ENCODE assay signal across 8 cellular contexts in the genomic region with DNA sequence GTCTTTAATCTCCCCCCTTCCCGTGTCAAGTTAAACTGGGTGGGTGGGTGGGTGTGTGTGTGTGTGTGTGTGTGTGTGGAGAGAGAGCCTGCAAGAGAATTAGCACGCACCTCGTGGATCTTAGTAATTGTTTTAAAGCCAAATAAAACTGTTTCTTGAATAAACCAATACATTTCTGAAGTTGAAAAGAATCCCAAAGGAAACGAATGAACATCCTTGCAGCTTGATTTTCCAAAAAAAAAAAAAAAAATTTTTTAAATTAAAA. TPM values are rescaled to one million over a fixed set of nuclear protein-coding genes. Genes with fewer than 3 reads are reported as not detected.
DNase-seq lines count a peak whose midpoint lies in the region; ATAC-seq and TF ChIP-seq lines count a peak whose summit lies in the region.

No MANE protein-coding gene starts in this region.

- ATAC-seq in GM18868 (IDR thresholded peaks at IDR 0.05; ENCODE audit: unreplicated experiment) = no peak

- no peaks in the 10 kb centered on the region for H3K27me3 ChIP-seq in esophagus squamous epithelium

- intact Hi-C loops in esophagus squamous epithelium (cut with DNase I) = loop anchor here (5.0 kb wide), 1 partner anchor 34 kb away; the partner anchor contains the start of gene TBCC

- peak overlapping the region; percentile 99 to 100 (median 99) for H3K27ac ChIP-seq in esophagus squamous epithelium

- H3K4me1 ChIP-seq in esophagus squamous epithelium = peaks cover 0 to 71% (median 11%) of the 10 kb centered on the region in 3 donors

- no peak for TF ChIP-seq POLR2A in esophagus squamous epithelium (IDR thresholded peaks at IDR 0.05)

- H3K4me3 ChIP-seq in esophagus squamous epithelium (peak overlapping the region; percentile 78 to 94 (median 88)), skeletal muscle cell (ENCODE audit: low read depth, low read length) (peak overlapping the region; percentile 80)

- H3K9me3 ChIP-seq in esophagus squamous epithelium = no peaks in the 10 kb centered on the region

- 0% methylated on average over 4 of the region's 4 CpGs for WGBS in esophagus squamous epithelium, 2 donors

- H3K36me3 ChIP-seq in esophagus squamous epithelium = no peaks in the 10 kb centered on the region

- DNase-seq in NCI-H1417 (lab: John Stamatoyannopoulos, UW) (peak in 2 of 3 experiments; percentile 41 to 79), NCI-H1417 treated with DMSO at 0.1 percent for 48 hours (lab: John Stamatoyannopoulos, UW) (no peak), RPMI7951 (ENCODE audit: low read depth) (peak; percentile 30), esophagus squamous epithelium (lab: John Stamatoyannopoulos, UW) (no peak), skeletal muscle cell (ENCODE audit: low read depth) (no peak), pons (ENCODE audit: low spot score) (no peak)
- no peak for DNase-seq in activated CD8-positive, alpha-beta memory T cell treated with anti-CD3 and anti-CD28 coated beads, Interleukin-2, amount 50 U/mL, for 48 hours

- TF ChIP-seq CTCF in esophagus squamous epithelium (IDR thresholded peaks at IDR 0.05) = no peak

RNA-seq across cellular contexts. Expression of gene BICRAL, which starts 0.4 kb away (rescaled TPM):
- 4.2 and 4.4 TPM in 2 replicates for total RNA-seq in RPMI7951 (2014; rRNA removed; shearing (Covaris generic))
- 10 to 100 TPM in 2 of 4 donors, 1 to 10 TPM in 2; 5.8 to 13.9 (median 8.9) TPM for total RNA-seq in esophagus squamous epithelium

RNA-seq across cellular contexts. Expression of gene TBCC, which starts 35.6 kb away (rescaled TPM):
- total RNA-seq in RPMI7951 (2014; rRNA removed; shearing (Covaris generic)) = 47.8 and 63.7 TPM in 2 replicates
- 10 to 100 TPM; 16.2 to 32.9 (median 24.8) TPM for total RNA-seq in esophagus squamous epithelium

RNA-seq across cellular contexts. Expression of gene PRPH2, which starts 59.1 kb away (rescaled TPM):
- 1.8 and 2.5 TPM in 2 replicates for total RNA-seq in RPMI7951 (2014; rRNA removed; shearing (Covaris generic))
- 1 to 10 TPM in 1 of 4 donors, under 1 TPM in 1, not detected in 2; 0.94 to 1.3 TPM for total RNA-seq in esophagus squamous epithelium

Comparison
In these comparisons a context has a peak if more than half of its experiments do, and no peak if none do; other contexts are left out.
1. DNase-seq: peak in NCI-H1417 (2 of 3) and RPMI7951 (single experiment); none in NCI-H1417 treated with DMSO at 0.1 percent for 48 hours (single experiment), esophagus squamous epithelium (single experiment), skeletal muscle cell (single experiment), activated CD8-positive, alpha-beta memory T cell treated with anti-CD3 and anti-CD28 coated beads, Interleukin-2, amount 50 U/mL, for 48 hours (single experiment) and pons (single experiment).